Comparison of ENCODE assay signal across 2 cellular contexts in genomic region chr21:36707763-36708511, GRCh38.
TF ChIP-seq lines count a peak whose summit lies in the region.

No MANE protein-coding gene starts in this region.

TF ChIP-seq in HepG2, 621 proteins besides CTCF, POLR2A, EP300 and RAD21:
- TF ChIP-seq DNMT1 (CRISPR knock-in tag; IDR thresholded peaks at IDR 0.05) (no peak), USF2 (IDR thresholded peaks at IDR 0.05; ENCODE audit: low read depth, low read length) (no peak), USF2 (CRISPR knock-in tag; IDR thresholded peaks at IDR 0.05; ENCODE audit: borderline replicate concordance) (no peak), RFXANK (CRISPR knock-in tag; IDR thresholded peaks at IDR 0.05) (no peak), RBM39 (IDR thresholded peaks at IDR 0.05; ENCODE audit: low read depth, low read length, poor library complexity, severe bottlenecking) (no peak)
- TF ChIP-seq, protein P1, sequence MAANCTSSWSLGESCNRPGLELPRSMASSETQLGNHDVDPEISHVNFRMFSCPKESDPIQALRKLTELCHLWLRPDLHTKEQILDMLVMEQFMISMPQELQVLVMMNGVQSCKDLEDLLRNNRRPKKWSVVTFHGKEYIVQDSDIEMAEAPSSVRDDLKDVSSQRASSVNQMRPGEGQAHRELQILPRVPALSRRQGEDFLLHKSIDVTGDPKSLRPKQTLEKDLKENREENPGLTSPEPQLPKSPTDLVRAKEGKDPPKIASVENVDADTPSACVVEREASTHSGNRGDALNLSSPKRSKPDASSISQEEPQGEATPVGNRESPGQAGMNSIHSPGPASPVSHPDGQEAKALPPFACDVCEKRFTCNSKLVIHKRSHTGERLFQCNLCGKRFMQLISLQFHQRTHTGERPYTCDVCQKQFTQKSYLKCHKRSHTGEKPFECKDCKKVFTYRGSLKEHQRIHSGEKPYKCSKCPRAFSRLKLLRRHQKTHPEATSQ (CRISPR knock-in tag; IDR thresholded peaks at IDR 0.05; ENCODE audit: borderline replicate concordance) = no peak
- TF ChIP-seq, protein P2, sequence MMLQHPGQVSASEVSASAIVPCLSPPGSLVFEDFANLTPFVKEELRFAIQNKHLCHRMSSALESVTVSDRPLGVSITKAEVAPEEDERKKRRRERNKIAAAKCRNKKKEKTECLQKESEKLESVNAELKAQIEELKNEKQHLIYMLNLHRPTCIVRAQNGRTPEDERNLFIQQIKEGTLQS (CRISPR knock-in tag; IDR thresholded peaks at IDR 0.05) = no peak

TF ChIP-seq in H1, 55 proteins besides CTCF, POLR2A, EP300 and RAD21:
- TF ChIP-seq SUZ12 (IDR thresholded peaks at IDR 0.05; ENCODE audit: low read length) (peak; percentile 85), E2F6 (IDR thresholded peaks at IDR 0.05) (0 out of 2 replicates have a peak, but pooled peaks have one; percentile 2), EZH2 (IDR thresholded peaks at IDR 0.05; ENCODE audit: low read depth, low read length, severe bottlenecking) (peak; percentile 88)
- TF ChIP-seq, protein P2 (IDR thresholded peaks at IDR 0.05; ENCODE audit: insufficient read depth, low read depth, low read length) = no peak
